ENCODE assay signal across 8 cellular contexts in the genomic region with DNA sequence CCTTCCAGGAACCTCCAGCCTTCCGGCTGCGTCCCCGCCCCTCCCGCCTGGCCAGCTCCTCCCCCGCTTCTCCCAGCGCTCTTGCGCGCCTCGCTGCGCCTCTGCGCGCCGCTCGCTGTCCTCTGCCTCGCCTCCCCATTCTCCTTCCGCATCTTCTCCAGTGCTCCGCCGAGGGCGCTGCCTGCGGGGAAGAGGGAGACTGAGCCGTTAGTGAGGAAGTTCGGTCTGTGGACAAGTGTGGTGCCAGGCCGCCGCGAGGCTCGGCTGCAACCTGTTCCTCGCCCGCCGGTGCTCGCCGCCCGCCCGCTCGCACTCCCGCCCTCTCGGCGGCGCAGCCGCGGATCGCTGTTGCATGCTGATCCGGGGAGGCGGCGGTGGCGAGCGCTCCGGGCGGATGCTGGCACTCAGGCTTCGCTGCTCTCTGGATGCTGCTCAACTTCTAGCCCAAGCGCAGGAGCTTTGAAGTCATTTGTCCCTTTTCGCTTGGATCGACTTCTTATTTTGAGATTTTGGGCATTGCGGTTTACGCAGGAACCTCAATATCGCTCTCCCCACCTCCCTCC. TPM values are rescaled to one million over a fixed set of nuclear protein-coding genes. Genes with fewer than 3 reads are reported as not detected.
DNase-seq lines count a peak whose midpoint lies in the region; ATAC-seq and TF ChIP-seq lines count a peak whose summit lies in the region.

No MANE protein-coding gene starts in this region.

- H3K36me3 ChIP-seq in A673 (ENCODE audit: insufficient read depth, low read length, poor library complexity, severe bottlenecking) (no peaks in the 10 kb centered on the region), skeletal muscle satellite cell (ENCODE audit: insufficient read depth, low read length) (no peaks in the 10 kb centered on the region)

- CTCF ChIA-PET in A673 (lab: Charles Lee) = no interaction called here

- H3K27ac ChIP-seq in A673 (ENCODE audit: low read depth, low read length, poor library complexity, severe bottlenecking) = no peak overlapping the region
- no peak overlapping the region for H3K27ac ChIP-seq in right cardiac atrium (ENCODE audit: low read length)

- H3K27me3 ChIP-seq in A673 (replicated peaks; ENCODE audit: insufficient read depth, low read depth, low read length, poor library complexity) (peaks cover 92% of the 10 kb centered on the region), right cardiac atrium (ENCODE audit: control insufficient read depth, insufficient read depth) (peaks cover 3% of the 10 kb centered on the region), skeletal muscle satellite cell (ENCODE audit: control insufficient read depth, insufficient read depth, low read length) (peaks cover 63% of the 10 kb centered on the region)

- BruUV-seq in A673 (replicated peaks; lab: Mats Ljungman, UMichigan) = no TSS peak

- no peaks in the 10 kb centered on the region for H3K4me1 ChIP-seq in A673 (ENCODE audit: insufficient read depth, low read length, poor library complexity, severe bottlenecking)
- no peaks in the 10 kb centered on the region for H3K4me1 ChIP-seq in right cardiac atrium (ENCODE audit: control insufficient read depth, insufficient read depth, low read length)
- no peaks in the 10 kb centered on the region for H3K4me1 ChIP-seq in skeletal muscle satellite cell (ENCODE audit: control insufficient read depth, insufficient read depth, low read length)

- H3K9ac ChIP-seq in skeletal muscle satellite cell (ENCODE audit: low read depth, low read length) = no peak overlapping the region

- H3K9me3 ChIP-seq in A673 (ENCODE audit: low read depth, low read length, poor library complexity, severe bottlenecking) (no peaks in the 10 kb centered on the region), right cardiac atrium (ENCODE audit: control insufficient read depth, low read length) (no peaks in the 10 kb centered on the region), skeletal muscle satellite cell (replicated peaks; ENCODE audit: low read length) (no peaks in the 10 kb centered on the region)

- H3K4me2 ChIP-seq in skeletal muscle satellite cell (ENCODE audit: low read length) = peak overlapping the region; percentile 63

- POLR2A ChIA-PET in A673 (lab: Charles Lee; ENCODE audit: low non-redundant PET) = no interaction called here

- TF ChIP-seq CTCF in A673 (conservative IDR thresholded peaks at IDR 0.05; ENCODE audit: low read depth, low read length) = no peak

- intact Hi-C loops in A673 (cut with micrococcal nuclease; ENCODE audit: unreplicated experiment) = no loop called here
- intact Hi-C loops in right cardiac atrium (cut with DNase I) = loop anchor here in 2 of 4 donors (10.0 kb wide), 1 partner anchor 582 kb away; a partner anchor contains a TSS

- H3K4me3 ChIP-seq in A673 (ENCODE audit: low read depth, low read length, poor library complexity, severe bottlenecking) (no peak overlapping the region), right cardiac atrium (ENCODE audit: low read length) (no peak overlapping the region), skeletal muscle satellite cell (ENCODE audit: low read length) (no peak overlapping the region)

- DNase-seq in A673 (ENCODE audit: low spot score) (peak; percentile 23), right cardiac atrium (peak; percentile 28 to 62 (median 62)), NCI-H226 (no peak), MV-4-11 (lab: John Stamatoyannopoulos, UW) (no peak)
- DNase-seq in activated T-cell treated with anti-CD3 and anti-CD28 coated beads, Interleukin-2, amount 50 U/mL, for 48 hours = peak; percentile 63 to 71

- WGBS in right cardiac atrium = 2% methylated on average over 55 of the region's 55 CpGs

- ATAC-seq in GM19023 (IDR thresholded peaks at IDR 0.05; ENCODE audit: unreplicated experiment) (peak; percentile 43), HG03354 (IDR thresholded peaks at IDR 0.05; ENCODE audit: poor library complexity, severe bottlenecking, unreplicated experiment) (peak; percentile 53), right cardiac atrium (peak; percentile 22 to 59)

RNA-seq across cellular contexts. Expression of a gene that starts 0.7 kb away (rescaled TPM):
- total RNA-seq in A673 (2021) (not detected in 2 replicates), right cardiac atrium (1 to 10 TPM in 3 of 4 donors, under 1 TPM in 1; 0.57 to 3.2 (median 1.9) TPM)
- polyA plus RNA-seq in right cardiac atrium = 0.45 TPM
- not detected in 2 replicates for total RNA-seq in skeletal muscle satellite cell (2012; rRNA removed)

Comparison
In these comparisons a context has a peak if more than half of its experiments do, and no peak if none do; other contexts are left out.
1. DNase-seq: peak in A673 (single experiment), activated T-cell treated with anti-CD3 and anti-CD28 coated beads, Interleukin-2, amount 50 U/mL, for 48 hours (2 of 2) and right cardiac atrium (3 of 3); none in NCI-H226 (single experiment) and MV-4-11 (single experiment).
2. Peak in every context shown above with its lines, with median percentiles within 50 percentile points of each other: ATAC-seq.